26 cellular contexts compared by ENCODE assay signal in the genomic region with DNA sequence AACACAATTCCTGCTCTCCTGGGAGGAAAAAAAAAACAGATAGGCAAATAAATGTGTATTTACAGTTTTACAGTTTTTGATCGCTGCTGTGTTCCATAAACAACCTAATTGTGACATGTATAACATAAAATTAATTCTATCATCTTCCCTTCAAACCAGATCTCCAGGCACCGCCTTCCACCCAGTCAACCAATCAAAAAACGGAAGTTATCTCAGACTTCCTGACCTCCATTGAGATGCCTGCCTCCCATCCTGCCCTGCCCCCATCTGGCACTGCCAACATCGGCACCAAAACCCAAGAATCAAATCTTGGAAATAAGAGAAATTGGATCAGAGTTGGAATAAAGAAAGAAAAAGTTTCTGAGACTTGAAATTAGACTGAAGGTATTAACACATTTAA. TPM values are rescaled to one million over a fixed set of nuclear protein-coding genes. Genes with fewer than 3 reads are reported as not detected.
DNase-seq lines count a peak whose midpoint lies in the region; ATAC-seq, FAIRE-seq and TF ChIP-seq lines count a peak whose summit lies in the region.
"Had no signal": no experiment of that assay in that cellular context is flagged by ENCODE, and none has a peak within 500 bp of the region (broad histone marks: within the 10 kb centered on the region; RNA-seq: fewer than 3 reads in every experiment).

No MANE protein-coding gene starts in this region.

- no TSS peak for BruUV-seq in K562 (replicated peaks; lab: Mats Ljungman, UMichigan)

- H3K4me2 ChIP-seq in SK-N-SH, result no peak overlapping the region
- no peak overlapping the region for H3K4me2 ChIP-seq in K562 (ENCODE audit: insufficient read depth, low read length)
- H3K4me2 ChIP-seq: GM23338, KMS-11 had no signal

- DNase-seq in SK-N-SH (peak; percentile 41), OCI-M1 (lab: John Stamatoyannopoulos, UW) (peak; percentile 51), K562 (ENCODE audit: extremely low read depth in 1 of 4, low spot score in 3 of 4) (peak in 3 of 4 experiments; percentile 37 to 61 (median 55)), type B pancreatic cell (ENCODE audit: extremely low spot score, unreplicated experiment) (no peak), A172 (ENCODE audit: low spot score) (no peak), D721Med (ENCODE audit: insufficient read length, low spot score) (no peak)
- DNase-seq: 8988T; AML-193; Calu3; CD8-positive, alpha-beta memory T cell; GDM1; HCEC 1CT; NCI-H1105 treated with DMSO at 0.1 percent for 48 hours; NCI-H2081; NCI-H2171; NCI-H524 treated with DMSO at 0.1 percent for 48 hours; T-cell had no signal

- no peaks in the 10 kb centered on the region for H3K9me3 ChIP-seq in SK-N-SH
- no peaks in the 10 kb centered on the region for H3K9me3 ChIP-seq in K562 (replicated peaks; ENCODE audit: control insufficient read depth, insufficient read depth, low read depth, low read length)
- H3K9me3 ChIP-seq: SJSA1 had no signal

- H3K9me2 ChIP-seq in SK-N-SH, result no peaks in the 10 kb centered on the region

- no peaks in the 10 kb centered on the region for H3F3A ChIP-seq in SK-N-SH (replicated peaks; ENCODE audit: insufficient read depth)

- H3K4me1 Mint-ChIP-seq in type B pancreatic cell (ENCODE audit: unreplicated experiment), result peaks cover 17% of the 10 kb centered on the region

- no peak overlapping the region for H3K9ac ChIP-seq in SK-N-SH
- H3K9ac ChIP-seq in K562 (ENCODE audit: insufficient read depth in 1 of 2, low read depth in 2 of 2, low read length in 2 of 2), result no peak overlapping the region
- H3K9ac ChIP-seq: KMS-11 had no signal

- no peaks in the 10 kb centered on the region for H3K9me1 ChIP-seq in K562 (ENCODE audit: control insufficient read depth, insufficient read depth, low read length)

- CTCF ChIA-PET in SK-N-SH (lab: Yijun Ruan, JAX), result no interaction called here
- CTCF ChIA-PET in K562 (lab: Yijun Ruan, JAX; ENCODE audit: low intra/inter-chr PET ratio), result no interaction called here

- FAIRE-seq in K562 (lab: Jason Lieb, UNC) (no peak), D721Med (lab: Jason Lieb, UNC) (no peak)
- FAIRE-seq: GM18507, HTR-8/SVneo had no signal

- TF ChIP-seq CTCF in SK-N-SH (IDR thresholded peaks at IDR 0.05) (no peak), K562 (IDR thresholded peaks at IDR 0.05 in 2 of 3, conservative IDR thresholded peaks at IDR 0.05 in 1 of 3; ENCODE audit: insufficient read depth in 2 of 3, low read depth in 1 of 3, low read length in 3 of 3) (no peak), type B pancreatic cell (conservative IDR thresholded peaks at IDR 0.05) (no peak), D721Med (IDR thresholded peaks at IDR 0.05; ENCODE audit: insufficient read depth, missing control alignments) (no peak)

- peaks cover 5% of the 10 kb centered on the region for H3K27me3 Mint-ChIP-seq in type B pancreatic cell
- H3K27me3 Mint-ChIP-seq: T-cell had no signal

- H3K36me3 Mint-ChIP-seq in type B pancreatic cell, result no peaks in the 10 kb centered on the region
- H3K36me3 Mint-ChIP-seq: T-cell had no signal

- intact Hi-C loops in K562 (cut with micrococcal nuclease), result no loop called here

- H3K79me2 ChIP-seq in SK-N-SH (ENCODE audit: insufficient read depth) (peaks cover 20% of the 10 kb centered on the region), K562 (ENCODE audit: control insufficient read depth, insufficient read depth, low read length) (peaks cover 21% of the 10 kb centered on the region)

- WGBS in SK-N-SH (ENCODE audit: low lambda C conversion rate), result 60% methylated on average over 4 of the region's 4 CpGs
- 54% methylated on average over 4 of the region's 4 CpGs for WGBS in K562 (ENCODE audit: insufficient coverage, low coverage, missing lambda C conversion rate)

- no peak overlapping the region for H3K4me3 Mint-ChIP-seq in type B pancreatic cell
- H3K4me3 Mint-ChIP-seq: GM23338, T-cell had no signal

- H4K20me1 ChIP-seq in SK-N-SH (ENCODE audit: insufficient read depth), result peaks cover 14% of the 10 kb centered on the region; the same call in 1 of the 2 replicates
- no peaks in the 10 kb centered on the region; the same call in 1 of the 2 replicates for H4K20me1 ChIP-seq in K562 (replicated peaks; ENCODE audit: control insufficient read depth, insufficient read depth, low read length)

- TF ChIP-seq POLR2A in K562 (conservative IDR thresholded peaks at IDR 0.05), result no peak

- no peak for TF ChIP-seq RAD21 in SK-N-SH (IDR thresholded peaks at IDR 0.05; ENCODE audit: low read length)
- TF ChIP-seq RAD21 in K562 (CRISPR knock-in tag; conservative IDR thresholded peaks at IDR 0.05 in 1 of 2, IDR thresholded peaks at IDR 0.05 in 1 of 2), result no peak

- H3K27me3 ChIP-seq in SK-N-SH (ENCODE audit: insufficient read depth) (no peaks in the 10 kb centered on the region; the same call in 1 of the 2 replicates), K562 (ENCODE audit: control insufficient read depth in 2 of 2, insufficient read depth in 2 of 2, low read length in 2 of 2) (no peaks in the 10 kb centered on the region)
- H3K27me3 ChIP-seq: SJSA1 had no signal

- TF ChIP-seq EP300 in SK-N-SH (IDR thresholded peaks at IDR 0.05; ENCODE audit: borderline replicate concordance in 1 of 2, low read depth in 1 of 2, low read length in 1 of 2) (no peak), K562 (IDR thresholded peaks at IDR 0.05; ENCODE audit: low read length) (no peak)

- H3K27ac ChIP-seq in SK-N-SH (ENCODE audit: low read depth in 2 of 2, low read length in 1 of 2), result no peak overlapping the region
- H3K27ac ChIP-seq in K562 (ENCODE audit: extremely low read depth, low read depth, low read length), result no peak overlapping the region
- H3K27ac ChIP-seq: C4-2B, KMS-11, SJSA1 had no signal

- no peaks in the 10 kb centered on the region for H3K9me3 Mint-ChIP-seq in type B pancreatic cell
- H3K9me3 Mint-ChIP-seq: CD8-positive, alpha-beta memory T cell; GM23338 had no signal

- no peak overlapping the region for H3K4me3 ChIP-seq in SK-N-SH (ENCODE audit: low read depth in 2 of 2, low read length in 1 of 2)
- H3K4me3 ChIP-seq in K562, result no peak overlapping the region
- H3K4me3 ChIP-seq: GM23338, SJSA1 had no signal

- ATAC-seq in SK-N-SH treated with all-trans-retinoic acid at 6 μM for 48 hours (no peak), K562 (no peak), HG02840 (IDR thresholded peaks at IDR 0.05; ENCODE audit: low FRiP score, unreplicated experiment) (no peak)
- ATAC-seq: GM23338, Right ventricle myocardium inferior, T-cell had no signal

- in situ Hi-C loops in K562 (cut with MboI), result no loop called here

- H3K36me3 ChIP-seq in SK-N-SH (replicated peaks in 1 of 2; ENCODE audit: control insufficient read depth in 1 of 2, insufficient read depth in 2 of 2, low read length in 1 of 2), result no peaks in the 10 kb centered on the region
- no peaks in the 10 kb centered on the region for H3K36me3 ChIP-seq in K562 (ENCODE audit: control insufficient read depth, insufficient read depth, low read length)

- POLR2A ChIA-PET in SK-N-SH (lab: Yijun Ruan, JAX), result no interaction called here
- POLR2A ChIA-PET in K562 (lab: Yijun Ruan, JAX), result no interaction called here

- H2AFZ ChIP-seq in SK-N-SH (ENCODE audit: low read depth) (peak overlapping the region; percentile 69), K562 (ENCODE audit: low read depth, low read length) (peak overlapping the region; percentile 23; the same call in 1 of the 2 replicates)
- H2AFZ ChIP-seq: GM23338 had no signal

- H3K27ac Mint-ChIP-seq in type B pancreatic cell, result peak overlapping the region; percentile 6
- H3K27ac Mint-ChIP-seq: GM23338 had no signal

- H3K4me1 ChIP-seq in SK-N-SH (ENCODE audit: control insufficient read depth in 1 of 2, insufficient read depth in 2 of 2, low read depth in 1 of 2, low read length in 1 of 2), result peaks cover 0 to 4% of the 10 kb centered on the region in 2 experiments; a peak in 1 of 4 replicates
- peaks cover 12 to 16% of the 10 kb centered on the region in 2 experiments for H3K4me1 ChIP-seq in K562 (replicated peaks in 1 of 2; ENCODE audit: control insufficient read depth in 2 of 2, insufficient read depth in 2 of 2, low read length in 2 of 2)

RNA-seq across cellular contexts. Expression of a gene that starts 3.1 kb away (rescaled TPM):
- polyA plus RNA-seq in SK-N-SH (2012; rRNA removed), result 12.3 and 16.5 TPM in 2 replicates
- polyA plus RNA-seq in SK-N-SH (2012; cell fraction: cytosol; rRNA removed), result 14.9 and 19.2 TPM in 2 replicates
- 30.1 and 41.4 TPM in 2 replicates for polyA plus RNA-seq in SK-N-SH (2012; cell fraction: nucleus; rRNA removed)
- 90.6 and 225 TPM in 2 replicates for total RNA-seq in K562 (2011; cell fraction: chromatin; rRNA removed; ENCODE audit: low replicate concordance)
- 55.7 and 61.2 TPM in 2 replicates for total RNA-seq in K562 (2011; cell fraction: nucleolus; rRNA removed)
- 83.1 and 87.0 TPM in 2 replicates for total RNA-seq in K562 (2011; cell fraction: nucleoplasm; rRNA removed)
- 52.1 and 63.1 TPM in 2 replicates for total RNA-seq in K562 (2014; rRNA removed)
- total RNA-seq in K562 (2014; rRNA removed; fragmentation: Illumina TruSeq; extraction: Trizol), result 85.2 and 99.9 TPM in 2 replicates
- total RNA-seq in K562 (2015; rRNA removed; fragmentation: Illumina TruSeq; extraction: Trizol), result 72.2 and 73.3 TPM in 2 replicates
- total RNA-seq in K562 (2021), result 61.2 and 62.9 TPM in 2 replicates
- 85.1 and 89.5 TPM in 2 replicates for polyA plus RNA-seq in K562 (2011; rRNA removed)
- polyA plus RNA-seq in K562 (2011; cell fraction: cytosol; rRNA removed), result 26.9 and 30.9 TPM in 2 replicates
- 50.2 and 79.8 TPM in 2 replicates for polyA plus RNA-seq in K562 (2011; cell fraction: nucleus; rRNA removed)
- 67.3 and 78.4 TPM in 2 replicates for polyA plus RNA-seq in K562 (2012)
- 71.4 and 80.5 TPM in 2 replicates for polyA plus RNA-seq in K562 (2014; fragmentation: Illumina TruSeq; extraction: Trizol)
- polyA plus RNA-seq in K562 (2014; fragmentation: Nextera tagmentation; extraction: Ambion mirVana), result 10 to 100 TPM; 21.4 to 39.4 TPM
- 53.9 and 57.4 TPM in 2 replicates for polyA plus RNA-seq in K562 (2014; rRNA removed)
- 109 and 130 TPM in 2 replicates for polyA minus RNA-seq in K562 (2011; rRNA and poly(A)+ RNA removed)
- polyA minus RNA-seq in K562 (2011; cell fraction: cytosol; rRNA and poly(A)+ RNA removed), result 68.5 and 72.1 TPM in 2 replicates
- polyA minus RNA-seq in K562 (2011; cell fraction: nucleus; rRNA and poly(A)+ RNA removed), result 33.3 and 66.6 TPM in 2 replicates
- 46.7 and 86.3 TPM in 2 replicates for total RNA-seq in type B pancreatic cell (ENCODE audit: low replicate concordance)
- total RNA-seq in A172 (2014; rRNA removed; shearing (Covaris generic)), result 42.7 and 71.1 TPM in 2 replicates

RNA-seq across cellular contexts. Expression of a gene that starts 53.3 kb away (rescaled TPM):
- polyA plus RNA-seq in SK-N-SH (2012; rRNA removed), result 22.4 and 26.4 TPM in 2 replicates
- 29.9 and 31.9 TPM in 2 replicates for polyA plus RNA-seq in SK-N-SH (2012; cell fraction: cytosol; rRNA removed)
- polyA plus RNA-seq in SK-N-SH (2012; cell fraction: nucleus; rRNA removed), result 68.5 and 81.5 TPM in 2 replicates
- 65.5 and 73.0 TPM in 2 replicates for total RNA-seq in K562 (2011; cell fraction: chromatin; rRNA removed; ENCODE audit: low replicate concordance)
- total RNA-seq in K562 (2011; cell fraction: nucleolus; rRNA removed), result 31.1 and 40.4 TPM in 2 replicates
- total RNA-seq in K562 (2011; cell fraction: nucleoplasm; rRNA removed), result 34.7 and 39.7 TPM in 2 replicates
- total RNA-seq in K562 (2014; rRNA removed), result 25.3 and 35.3 TPM in 2 replicates
- 38.6 and 41.6 TPM in 2 replicates for total RNA-seq in K562 (2014; rRNA removed; fragmentation: Illumina TruSeq; extraction: Trizol)
- 35.5 and 39.9 TPM in 2 replicates for total RNA-seq in K562 (2015; rRNA removed; fragmentation: Illumina TruSeq; extraction: Trizol)
- total RNA-seq in K562 (2021), result 37.1 and 42.1 TPM in 2 replicates
- 20.3 and 40.1 TPM in 2 replicates for polyA plus RNA-seq in K562 (2011; rRNA removed)
- polyA plus RNA-seq in K562 (2011; cell fraction: cytosol; rRNA removed), result 23.3 and 34.9 TPM in 2 replicates
- 66.0 and 76.2 TPM in 2 replicates for polyA plus RNA-seq in K562 (2011; cell fraction: nucleus; rRNA removed)
- 32.4 and 38.8 TPM in 2 replicates for polyA plus RNA-seq in K562 (2012)
- 39.0 and 42.4 TPM in 2 replicates for polyA plus RNA-seq in K562 (2014; fragmentation: Illumina TruSeq; extraction: Trizol)
- 10 to 100 TPM in 1 of 2 experiments, 1 to 10 TPM in 1; 7.5 to 10.5 TPM for polyA plus RNA-seq in K562 (2014; fragmentation: Nextera tagmentation; extraction: Ambion mirVana)
- 31.9 and 32.0 TPM in 2 replicates for polyA plus RNA-seq in K562 (2014; rRNA removed)
- 16.4 and 22.5 TPM in 2 replicates for polyA minus RNA-seq in K562 (2011; rRNA and poly(A)+ RNA removed)
- polyA minus RNA-seq in K562 (2011; cell fraction: cytosol; rRNA and poly(A)+ RNA removed), result 16.3 and 19.6 TPM in 2 replicates
- 17.0 and 21.2 TPM in 2 replicates for polyA minus RNA-seq in K562 (2011; cell fraction: nucleus; rRNA and poly(A)+ RNA removed)
- 25.0 and 33.0 TPM in 2 replicates for total RNA-seq in type B pancreatic cell (ENCODE audit: low replicate concordance)
- 43.6 and 48.3 TPM in 2 replicates for total RNA-seq in A172 (2014; rRNA removed; shearing (Covaris generic))

Comparison
In these comparisons a context has a peak if more than half of its experiments do, and no peak if none do; other contexts are left out.
1. DNase-seq: peak in SK-N-SH (single experiment), OCI-M1 (single experiment) and K562 (3 of 4); none in type B pancreatic cell (single experiment), A172 (single experiment) and D721Med (single experiment).